15 cellular contexts compared by ENCODE assay signal in genomic region chr3:89104499-89104898, GRCh38. TPM values are rescaled to one million over a fixed set of nuclear protein-coding genes. Genes with fewer than 3 reads are reported as not detected.
"Had no signal": no experiment of that assay in that cellular context is flagged by ENCODE, and none has a peak within 500 bp of the region (broad histone marks: within the 10 kb centered on the region; RNA-seq: fewer than 3 reads in every experiment).

No MANE protein-coding gene starts in this region.

- H3K4me1 ChIP-seq: prostate gland had no signal

- H3K36me3 ChIP-seq: cardiac muscle cell, lower lobe of right lung, prostate gland, right lobe of liver, stomach had no signal

- H3K9me3 ChIP-seq: lower lobe of right lung, prostate gland, right lobe of liver, stomach had no signal

- H3K27ac ChIP-seq: cardiac muscle cell, lower lobe of right lung, prostate gland, right lobe of liver, stomach had no signal

- H3K4me3 ChIP-seq: cardiac muscle cell, lower lobe of right lung, prostate gland, right lobe of liver, stomach had no signal

- DNase-seq: activated CD4-positive, alpha-beta memory T cell treated with anti-CD3 and anti-CD28 coated beads, Interleukin-2, amount 10 ng/mL, durations not matched to agents 7 days and 5 days; activated CD4-positive, alpha-beta T cell treated with anti-CD3 and anti-CD28 coated beads for 4 hours; activated effector memory CD4-positive, alpha-beta T cell treated with Interleukin-2 at 50 U/mL for 16 hours; activated T-cell treated with anti-CD3 and anti-CD28 coated beads, Interleukin-2, amount 50 U/mL, for 4 hours; foreskin fibroblast; kidney glomerular epithelial cell; lower lobe of right lung; nephron progenitor cell; occipital lobe; right lobe of liver; stomach; T-helper 17 cell had no signal

- ATAC-seq: activated T-cell treated with anti-CD3 and anti-CD28 coated beads, Interleukin-2, amount 50 U/mL, for 4 hours; lower lobe of right lung; right lobe of liver; T-helper 17 cell; WTC11 had no signal

RNA-seq across cellular contexts. Expression of gene EPHA3, which starts 2.9 kb away (rescaled TPM):
- total RNA-seq: activated T-cell treated with anti-CD3 and anti-CD28 coated beads, Interleukin-2, amount 50 U/mL, for 4 hours; T-helper 17 cell had no signal
